Comparison of ENCODE assay signal across 7 cellular contexts in genomic region chr13:30690282-30691188, GRCh38. TPM values are rescaled to one million over a fixed set of nuclear protein-coding genes. Genes with fewer than 3 reads are reported as not detected.
DNase-seq lines count a peak whose midpoint lies in the region; ATAC-seq, FAIRE-seq and TF ChIP-seq lines count a peak whose summit lies in the region.

No MANE protein-coding gene starts in this region.

- TF ChIP-seq POLR2A in uterus (IDR thresholded peaks at IDR 0.05) = no peak

- H3K4me3 Mint-ChIP-seq in mesothelial cell of epicardium = peak overlapping the region; percentile 2

- peak overlapping the region; percentile 5 for H3K27ac Mint-ChIP-seq in mesothelial cell of epicardium

- H3K4me3 ChIP-seq in colonic mucosa (peak overlapping the region; percentile 20), uterus (peak overlapping the region; percentile 23 to 32)

- ATAC-seq in HG03095 (IDR thresholded peaks at IDR 0.05; ENCODE audit: unreplicated experiment) = peak; percentile 59

- H3K36me3 Mint-ChIP-seq in mesothelial cell of epicardium = no peaks in the 10 kb centered on the region

- TF ChIP-seq CTCF in colonic mucosa (IDR thresholded peaks at IDR 0.05) (no peak), mesothelial cell of epicardium (IDR thresholded peaks at IDR 0.05; ENCODE audit: unreplicated experiment) (no peak), uterus (IDR thresholded peaks at IDR 0.05) (no peak)

- H3K9me3 Mint-ChIP-seq in mesothelial cell of epicardium = peaks cover 18% of the 10 kb centered on the region

- intact Hi-C loops in colonic mucosa (cut with DNase I) (loop anchor here (10.0 kb wide), 1 partner anchor 54 kb away; no protein-coding TSS in a partner anchor), uterus (cut with DNase I; ENCODE audit: low total_unique reads) (no loop called here)

- FAIRE-seq in GM18507 (lab: Jason Lieb, UNC) = peak; percentile 70

- no peak for DNase-seq in GM18507 (ENCODE audit: extremely low spot score, insufficient read length, low read depth)
- DNase-seq in RKO (ENCODE audit: low spot score) = peak; percentile 39
- DNase-seq in colonic mucosa = peak; percentile 79
- DNase-seq in mesothelial cell of epicardium (ENCODE audit: low spot score in 2 of 2, unreplicated experiment in 2 of 2) = no peak
- DNase-seq in uterus = peak; percentile 75 to 83
- DNase-seq in stimulated activated CD4-positive, alpha-beta T cell treated with anti-CD3 and anti-CD28 coated beads, Interleukin-15, amount 100 ng/mL, for 24 hours = no peak

- H3K9me3 ChIP-seq in colonic mucosa (no peaks in the 10 kb centered on the region), uterus (no peaks in the 10 kb centered on the region)

- H3K9ac ChIP-seq in colonic mucosa (ENCODE audit: low read depth in 2 of 2, low read length in 2 of 2) = peak overlapping the region in 1 of 2 donors; percentile 60

- no peaks in the 10 kb centered on the region for H3K27me3 Mint-ChIP-seq in mesothelial cell of epicardium (ENCODE audit: low read depth)

- no peaks in the 10 kb centered on the region for H3K4me1 ChIP-seq in colonic mucosa
- H3K4me1 ChIP-seq in uterus = peaks cover 0 to 4% of the 10 kb centered on the region in 2 donors

- H3K36me3 ChIP-seq in colonic mucosa (no peaks in the 10 kb centered on the region), uterus (no peaks in the 10 kb centered on the region)

- H3K27me3 ChIP-seq in colonic mucosa = no peaks in the 10 kb centered on the region
- no peaks in the 10 kb centered on the region for H3K27me3 ChIP-seq in uterus

- peaks cover 3% of the 10 kb centered on the region for H3K4me1 Mint-ChIP-seq in mesothelial cell of epicardium

- peak overlapping the region; percentile 66 for H3K27ac ChIP-seq in colonic mucosa
- H3K27ac ChIP-seq in uterus = peak overlapping the region; percentile 72 to 86

RNA-seq across cellular contexts. Expression of gene ALOX5AP, which starts 44.8 kb away (rescaled TPM):
- total RNA-seq in colonic mucosa (1 to 10 TPM; 5.0 to 5.1 TPM), mesothelial cell of epicardium (0.25 TPM in 2 of 3 replicates, not detected in the other), uterus (10 to 100 TPM in 2 of 4 donors, 1 to 10 TPM in 2; 4.4 to 40.6 (median 12.7) TPM)

Comparison
In these comparisons a context has a peak if more than half of its experiments do, and no peak if none do; other contexts are left out.
1. DNase-seq: peak in RKO (single experiment), colonic mucosa (single experiment) and uterus (2 of 2); none in GM18507 (single experiment), mesothelial cell of epicardium (0 of 2) and stimulated activated CD4-positive, alpha-beta T cell treated with anti-CD3 and anti-CD28 coated beads, Interleukin-15, amount 100 ng/mL, for 24 hours (single experiment).